ENCODE assay signal across 1 cellular context in the genomic region with DNA sequence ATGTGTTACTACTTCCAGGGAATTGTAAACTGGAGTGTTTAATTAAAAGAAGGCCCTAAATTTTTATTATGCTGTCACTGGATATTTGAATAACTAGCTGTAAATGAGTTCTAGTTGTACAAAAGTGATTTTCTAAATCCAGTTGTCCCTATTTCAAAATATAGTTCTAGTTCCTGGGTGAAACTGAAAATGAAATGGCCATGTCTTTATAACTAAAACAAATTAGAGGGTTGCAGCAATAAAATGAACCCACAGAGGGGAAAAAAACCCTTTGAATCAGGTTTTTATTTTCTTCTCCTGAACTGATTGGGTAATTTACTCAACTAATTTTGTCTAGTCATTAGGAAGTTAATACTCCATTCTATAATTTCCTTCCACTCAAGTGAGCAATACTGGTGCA.
TF ChIP-seq lines count a peak whose summit lies in the region.

No MANE protein-coding gene starts in this region.

TF ChIP-seq in IMR-90, 13 proteins besides CTCF, POLR2A, EP300 and RAD21:
- TF ChIP-seq RCOR1 (IDR thresholded peaks at IDR 0.05; ENCODE audit: insufficient replicate concordance, low read length) (no peak), CHD1 (IDR thresholded peaks at IDR 0.05; ENCODE audit: low read depth, low read length) (no peak), CEBPB (IDR thresholded peaks at IDR 0.05; ENCODE audit: low read depth, low read length) (no peak), FOS (IDR thresholded peaks at IDR 0.05; ENCODE audit: low read depth, low read length) (no peak), SMC3 (IDR thresholded peaks at IDR 0.05; ENCODE audit: low read depth, low read length) (no peak)
